ENCODE assay signal across 31 cellular contexts in the genomic region with DNA sequence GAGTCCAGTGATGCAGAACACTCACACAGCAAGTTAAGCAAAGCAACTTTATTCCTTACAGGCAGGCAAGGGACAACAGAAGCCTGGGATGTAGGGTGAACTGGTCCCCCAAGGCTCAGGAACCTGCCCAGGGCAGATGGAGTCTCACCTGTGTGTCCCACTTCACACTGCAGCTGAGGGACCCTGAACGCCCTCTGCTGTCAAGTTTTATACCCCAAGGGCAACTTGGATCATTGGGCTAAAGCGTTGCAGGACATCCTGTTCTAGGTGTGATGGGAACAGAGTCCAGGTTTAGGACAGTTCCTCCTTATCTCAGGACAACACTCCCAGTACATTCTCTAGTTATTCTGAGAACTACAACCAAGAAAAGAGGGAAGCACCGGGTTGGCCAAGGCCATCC. TPM values are rescaled to one million over a fixed set of nuclear protein-coding genes. Genes with fewer than 3 reads are reported as not detected.
DNase-seq lines count a peak whose midpoint lies in the region; ATAC-seq, FAIRE-seq and TF ChIP-seq lines count a peak whose summit lies in the region.
"Had no signal": no experiment of that assay in that cellular context is flagged by ENCODE, and none has a peak within 500 bp of the region (broad histone marks: within the 10 kb centered on the region; RNA-seq: fewer than 3 reads in every experiment).

No MANE protein-coding gene starts in this region.

- POLR2A ChIA-PET in K562 (lab: Yijun Ruan, JAX): no interaction called here

- H3K36me3 ChIP-seq in right atrium auricular region (peaks cover 59% of the 10 kb centered on the region), K562 (ENCODE audit: control insufficient read depth, insufficient read depth, low read length) (peaks cover 57% of the 10 kb centered on the region)

- no peak for TF ChIP-seq CTCF in right atrium auricular region (IDR thresholded peaks at IDR 0.05)
- TF ChIP-seq CTCF in K562 (IDR thresholded peaks at IDR 0.05 in 2 of 3, conservative IDR thresholded peaks at IDR 0.05 in 1 of 3; ENCODE audit: insufficient read depth in 2 of 3, low read depth in 1 of 3, low read length in 3 of 3): peak in 2 of 3 experiments; percentile 19 to 20; a peak in 1 of 6 replicates
- TF ChIP-seq CTCF in chondrocyte (IDR thresholded peaks at IDR 0.05): no peak

- no peak overlapping the region for H3K4me3 Mint-ChIP-seq in chondrocyte (ENCODE audit: unreplicated experiment)
- H3K4me3 Mint-ChIP-seq: activated CD4-positive, alpha-beta T cell treated with anti-CD3 and anti-CD28 coated beads, Interleukin-2, amount 10 ng/mL, durations not matched to agents 24 days and 14 days; activated naive CD4-positive, alpha-beta T cell treated with anti-CD3 and anti-CD28 coated beads, Interleukin-2, amount 10 ng/mL, durations not matched to agents 7 days and 5 days; CD4-positive, alpha-beta T cell; nephron; stimulated activated naive CD8-positive, alpha-beta T cell treated with anti-CD3 and anti-CD28 coated beads, Interleukin-15, Interleukin-2, amounts not matched to agents 100 ng/mL and 50 ng/mL, for 24 hours; T-helper 1 cell treated with Interleukin-12 subunit alpha and Interleukin-12 subunit beta and Interleukin-4 antibody, amounts not matched to agents 30 μg/mL and 1 μg/mL, for 36 hours had no signal

- peaks cover 47% of the 10 kb centered on the region for H3K36me3 Mint-ChIP-seq in chondrocyte (ENCODE audit: low read depth)

- TF ChIP-seq POLR2A in K562 (conservative IDR thresholded peaks at IDR 0.05): no peak

- H3K9me3 ChIP-seq in right atrium auricular region (no peaks in the 10 kb centered on the region), K562 (replicated peaks; ENCODE audit: control insufficient read depth, insufficient read depth, low read depth, low read length) (no peaks in the 10 kb centered on the region)
- H3K9me3 ChIP-seq: heart left ventricle, thoracic aorta had no signal

- DNase-seq in left ventricle myocardium superior (no peak), right atrium auricular region (ENCODE audit: low spot score) (no peak), NAMALWA (ENCODE audit: low spot score) (peak; percentile 21), K562 (ENCODE audit: extremely low read depth in 1 of 4, low spot score in 3 of 4) (no peak), nucleus accumbens (lab: John Stamatoyannopoulos, UW) (no peak), chondrocyte (ENCODE audit: low spot score) (no peak)
- no peak for DNase-seq in activated CD4-positive, alpha-beta T cell treated with anti-CD3 and anti-CD28 coated beads for 4 hours
- DNase-seq: activated CD4-positive, alpha-beta T cell treated with anti-CD3 and anti-CD28 coated beads, Interleukin-2, amount 10 ng/mL, durations not matched to agents 24 days and 14 days; activated naive CD4-positive, alpha-beta T cell treated with anti-CD3 and anti-CD28 coated beads, Interleukin-2, amount 10 ng/mL, durations not matched to agents 7 days and 5 days; amniotic stem cell; CD4-positive, alpha-beta T cell; DMS153; effector CD4-positive, alpha-beta T cell; foreskin fibroblast; GF-D8; GOT3; heart left ventricle; IMR-90; mammary epithelial cell; NCI-H1417 treated with DMSO at 0.1 percent for 48 hours; NCI-H2081; NCI-H774 had no signal

- no TSS peak for BruUV-seq in K562 (replicated peaks; lab: Mats Ljungman, UMichigan)

- H3K4me1 ChIP-seq in right atrium auricular region: no peaks in the 10 kb centered on the region
- H3K4me1 ChIP-seq in K562 (replicated peaks in 1 of 2; ENCODE audit: control insufficient read depth in 2 of 2, insufficient read depth in 2 of 2, low read length in 2 of 2): no peaks in the 10 kb centered on the region
- H3K4me1 ChIP-seq: heart left ventricle had no signal

- no peak overlapping the region for H3K9ac ChIP-seq in K562 (ENCODE audit: insufficient read depth in 1 of 2, low read depth in 2 of 2, low read length in 2 of 2)

- in situ Hi-C loops in K562 (cut with MboI): no loop called here

- intact Hi-C loops in left ventricle myocardium superior (cut with micrococcal nuclease): no loop called here
- intact Hi-C loops in K562 (cut with micrococcal nuclease): loop anchor here (1.0 kb wide), 1 partner anchor 44 kb away; no protein-coding TSS in a partner anchor

- no peaks in the 10 kb centered on the region for H3K27me3 Mint-ChIP-seq in chondrocyte (ENCODE audit: low read depth)
- H3K27me3 Mint-ChIP-seq: activated CD4-positive, alpha-beta T cell treated with anti-CD3 and anti-CD28 coated beads, Interleukin-2, amount 10 ng/mL, durations not matched to agents 24 days and 14 days; activated naive CD4-positive, alpha-beta T cell treated with anti-CD3 and anti-CD28 coated beads, Interleukin-2, amount 10 ng/mL, durations not matched to agents 7 days and 5 days; CD4-positive, alpha-beta T cell; stimulated activated naive CD8-positive, alpha-beta T cell treated with anti-CD3 and anti-CD28 coated beads, Interleukin-15, Interleukin-2, amounts not matched to agents 100 ng/mL and 50 ng/mL, for 24 hours had no signal

- peaks cover 5% of the 10 kb centered on the region for H3K9me3 Mint-ChIP-seq in chondrocyte (ENCODE audit: low read depth)
- H3K9me3 Mint-ChIP-seq: activated CD4-positive, alpha-beta T cell treated with anti-CD3 and anti-CD28 coated beads, Interleukin-2, amount 10 ng/mL, durations not matched to agents 24 days and 14 days; CD4-positive, alpha-beta T cell; stimulated activated naive CD8-positive, alpha-beta T cell treated with anti-CD3 and anti-CD28 coated beads, Interleukin-15, Interleukin-2, amounts not matched to agents 100 ng/mL and 50 ng/mL, for 24 hours; T-helper 1 cell treated with Interleukin-12 subunit alpha and Interleukin-12 subunit beta and Interleukin-4 antibody, amounts not matched to agents 30 μg/mL and 1 μg/mL, for 36 hours had no signal

- ATAC-seq in left ventricle myocardium superior (peak; percentile 26), K562 (peak; percentile 53), GM18519 (IDR thresholded peaks at IDR 0.05; ENCODE audit: low FRiP score, unreplicated experiment) (no peak)

- no peak for TF ChIP-seq RAD21 in K562 (CRISPR knock-in tag; conservative IDR thresholded peaks at IDR 0.05 in 1 of 2, IDR thresholded peaks at IDR 0.05 in 1 of 2)

- 69% methylated on average over 3 of the region's 3 CpGs for WGBS in K562 (ENCODE audit: insufficient coverage, low coverage, missing lambda C conversion rate)

- H3K27ac Mint-ChIP-seq in chondrocyte (ENCODE audit: unreplicated experiment): no peak overlapping the region
- H3K27ac Mint-ChIP-seq: activated CD4-positive, alpha-beta T cell treated with anti-CD3 and anti-CD28 coated beads, Interleukin-2, amount 10 ng/mL, durations not matched to agents 24 days and 14 days; activated naive CD4-positive, alpha-beta T cell treated with anti-CD3 and anti-CD28 coated beads, Interleukin-2, amount 10 ng/mL, durations not matched to agents 7 days and 5 days; CD4-positive, alpha-beta T cell; nephron; stimulated activated naive CD8-positive, alpha-beta T cell treated with anti-CD3 and anti-CD28 coated beads, Interleukin-15, Interleukin-2, amounts not matched to agents 100 ng/mL and 50 ng/mL, for 24 hours; T-helper 1 cell treated with Interleukin-12 subunit alpha and Interleukin-12 subunit beta and Interleukin-4 antibody, amounts not matched to agents 30 μg/mL and 1 μg/mL, for 36 hours had no signal

- no peak overlapping the region for H3K4me3 ChIP-seq in right atrium auricular region
- no peak overlapping the region for H3K4me3 ChIP-seq in K562
- H3K4me3 ChIP-seq: heart left ventricle, thoracic aorta had no signal

- H3K27me3 ChIP-seq in right atrium auricular region: no peaks in the 10 kb centered on the region
- no peaks in the 10 kb centered on the region; a peak in 1 of 5 replicates for H3K27me3 ChIP-seq in K562 (ENCODE audit: control insufficient read depth in 2 of 2, insufficient read depth in 2 of 2, low read length in 2 of 2)
- H3K27me3 ChIP-seq: heart left ventricle had no signal

- H3K4me2 ChIP-seq in K562 (ENCODE audit: insufficient read depth, low read length): no peak overlapping the region

- CTCF ChIA-PET in K562 (lab: Yijun Ruan, JAX; ENCODE audit: low intra/inter-chr PET ratio): no interaction called here

- H3K27ac ChIP-seq in right atrium auricular region: no peak overlapping the region
- no peak overlapping the region for H3K27ac ChIP-seq in K562 (ENCODE audit: extremely low read depth, low read depth, low read length)
- H3K27ac ChIP-seq: heart left ventricle, RWPE1, thoracic aorta had no signal

- H3K79me2 ChIP-seq in K562 (ENCODE audit: control insufficient read depth, insufficient read depth, low read length): no peaks in the 10 kb centered on the region

- no peak for TF ChIP-seq EP300 in K562 (IDR thresholded peaks at IDR 0.05; ENCODE audit: low read length)

- no peaks in the 10 kb centered on the region for H4K20me1 ChIP-seq in K562 (replicated peaks; ENCODE audit: control insufficient read depth, insufficient read depth, low read length)

- H2AFZ ChIP-seq in K562 (ENCODE audit: low read depth, low read length): no peak overlapping the region

- no peaks in the 10 kb centered on the region for H3K4me1 Mint-ChIP-seq in chondrocyte (ENCODE audit: low read depth)
- H3K4me1 Mint-ChIP-seq: activated CD4-positive, alpha-beta T cell treated with anti-CD3 and anti-CD28 coated beads, Interleukin-2, amount 10 ng/mL, durations not matched to agents 24 days and 14 days; activated naive CD4-positive, alpha-beta T cell treated with anti-CD3 and anti-CD28 coated beads, Interleukin-2, amount 10 ng/mL, durations not matched to agents 7 days and 5 days; nephron had no signal

- no peak for FAIRE-seq in K562 (lab: Jason Lieb, UNC)
- FAIRE-seq: A204.1, GM12891, urothelium cell line had no signal

- H3K9me1 ChIP-seq in K562 (ENCODE audit: control insufficient read depth, insufficient read depth, low read length): no peaks in the 10 kb centered on the region

RNA-seq across cellular contexts. Expression of a gene that starts 49.5 kb away (rescaled TPM):
- total RNA-seq in left ventricle myocardium superior (8.7 TPM), right atrium auricular region (10 to 100 TPM; 11.0 to 13.6 TPM), K562 (2014; rRNA removed) (25.2 and 28.7 TPM in 2 replicates), K562 (2014; rRNA removed; fragmentation: Illumina TruSeq; extraction: Trizol) (7.7 and 8.8 TPM in 2 replicates), K562 (2015; rRNA removed; fragmentation: Illumina TruSeq; extraction: Trizol) (13.4 and 14.1 TPM in 2 replicates), K562 (2021) (30.7 and 31.6 TPM in 2 replicates), chondrocyte (16.1 to 17.0 TPM (median 16.2 TPM) in 3 replicates)
- 47.9 and 50.2 TPM in 2 replicates for total RNA-seq in K562 (2011; cell fraction: chromatin; rRNA removed; ENCODE audit: low replicate concordance)
- total RNA-seq in K562 (2011; cell fraction: nucleolus; rRNA removed): 32.7 and 35.9 TPM in 2 replicates
- 45.2 and 65.0 TPM in 2 replicates for total RNA-seq in K562 (2011; cell fraction: nucleoplasm; rRNA removed)
- polyA plus RNA-seq in K562 (2011; rRNA removed) (7.3 and 12.6 TPM in 2 replicates), K562 (2014; fragmentation: Illumina TruSeq; extraction: Trizol) (13.3 and 17.9 TPM in 2 replicates), K562 (2014; fragmentation: Nextera tagmentation; extraction: Ambion mirVana) (1 to 10 TPM; 1.7 to 2.0 TPM), K562 (2014; rRNA removed) (15.3 and 18.9 TPM in 2 replicates)
- polyA plus RNA-seq in K562 (2011; cell fraction: cytosol; rRNA removed): 9.1 and 13.7 TPM in 2 replicates
- 32.2 and 48.8 TPM in 2 replicates for polyA plus RNA-seq in K562 (2011; cell fraction: nucleus; rRNA removed)
- polyA plus RNA-seq in K562 (2012): 16.6 and 19.9 TPM in 2 replicates
- polyA minus RNA-seq in K562 (2011; rRNA and poly(A)+ RNA removed): 10.5 and 10.9 TPM in 2 replicates
- 12.9 and 19.2 TPM in 2 replicates for polyA minus RNA-seq in K562 (2011; cell fraction: cytosol; rRNA and poly(A)+ RNA removed)
- 22.9 and 28.7 TPM in 2 replicates for polyA minus RNA-seq in K562 (2011; cell fraction: nucleus; rRNA and poly(A)+ RNA removed)

Comparison
In these comparisons a context has a peak if more than half of its experiments do, and no peak if none do; other contexts are left out.
1. CTCF ChIP-seq: peak in K562 (2 of 3); none in right atrium auricular region (0 of 2) and chondrocyte (single experiment).